ENCODE assay signal across 14 cellular contexts in the genomic region with DNA sequence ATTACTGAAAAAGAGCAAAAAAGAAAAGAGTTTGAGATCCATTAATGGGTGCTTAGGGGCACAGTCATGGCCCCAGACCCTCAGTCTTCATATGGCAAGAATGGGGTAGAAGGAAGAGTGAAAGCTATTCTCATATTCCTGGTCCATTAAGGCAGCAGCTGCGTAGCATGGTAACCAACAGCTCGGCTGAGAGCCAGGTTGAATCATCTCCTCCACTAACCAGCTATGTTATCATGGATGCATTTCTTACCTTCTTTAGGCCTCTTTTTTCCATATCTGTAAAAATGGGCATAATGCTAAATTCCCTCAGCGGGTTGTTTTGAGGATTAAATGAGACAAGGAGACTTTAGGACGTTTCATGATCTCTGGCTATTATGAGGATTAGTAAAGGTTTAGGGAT. TPM values are rescaled to one million over a fixed set of nuclear protein-coding genes. Genes with fewer than 3 reads are reported as not detected.
DNase-seq lines count a peak whose midpoint lies in the region; FAIRE-seq and TF ChIP-seq lines count a peak whose summit lies in the region.
"Had no signal": no experiment of that assay in that cellular context is flagged by ENCODE, and none has a peak within 500 bp of the region (broad histone marks: within the 10 kb centered on the region; RNA-seq: fewer than 3 reads in every experiment).

No MANE protein-coding gene starts in this region.

- H3K4me1 Mint-ChIP-seq in activated CD4-positive, alpha-beta memory T cell treated with anti-CD3 and anti-CD28 coated beads, Interleukin-2, amount 10 ng/mL, durations not matched to agents 7 days and 5 days, result peaks cover 20% of the 10 kb centered on the region

- no peak overlapping the region for H3K23ac ChIP-seq in neuronal stem cell (ENCODE audit: low read depth, low read length, poor library complexity)

- POLR2A ChIA-PET in GM10248 (lab: Yijun Ruan, JAX), result no interaction called here
- POLR2A ChIA-PET in activated CD4-positive, alpha-beta memory T cell treated with anti-CD3 and anti-CD28 coated beads, Interleukin-2, amount 10 ng/mL, durations not matched to agents 7 days and 5 days (lab: Charles Lee), result interaction anchor here (0.9 to 1.4 kb wide), 3 partner anchors 15 to 227 kb away, joined by 4 to 11 read pairs (median 8); a partner anchor contains a TSS

- H3K27me3 ChIP-seq in neuronal stem cell (ENCODE audit: control insufficient read depth in 3 of 3, insufficient read depth in 3 of 3, low read depth in 1 of 3, low read length in 3 of 3), result no peaks in the 10 kb centered on the region
- H3K27me3 ChIP-seq: colonic mucosa had no signal

- no peak overlapping the region for H3K9ac ChIP-seq in neuronal stem cell (ENCODE audit: low read depth, low read length, poor library complexity)

- no peaks in the 10 kb centered on the region for H3K36me3 ChIP-seq in neuronal stem cell (replicated peaks in 1 of 2; ENCODE audit: control insufficient read depth in 2 of 2, insufficient read depth in 2 of 2, low read length in 2 of 2)
- H3K36me3 ChIP-seq: colonic mucosa had no signal

- peaks cover 4 to 12% of the 10 kb centered on the region in 2 donors for H3K4me1 ChIP-seq in neuronal stem cell (ENCODE audit: control insufficient read depth in 2 of 2, insufficient read depth in 1 of 2, low read depth in 1 of 2, low read length in 2 of 2)
- H3K4me1 ChIP-seq: colonic mucosa had no signal

- H3K9me3 ChIP-seq in neuronal stem cell (replicated peaks in 1 of 2; ENCODE audit: control insufficient read depth in 2 of 2, insufficient read depth in 1 of 2, low read depth in 1 of 2, low read length in 2 of 2), result no peaks in the 10 kb centered on the region
- H3K9me3 ChIP-seq: colonic mucosa had no signal

- CTCF ChIA-PET in GM10248 (lab: Yijun Ruan, JAX), result interaction anchor here (0.9 to 2.9 kb wide), 7 partner anchors 9 to 334 kb away, joined by 3 to 11 read pairs (median 4); no protein-coding TSS in a partner anchor
- CTCF ChIA-PET in activated CD4-positive, alpha-beta memory T cell treated with anti-CD3 and anti-CD28 coated beads, Interleukin-2, amount 10 ng/mL, durations not matched to agents 7 days and 5 days (lab: Charles Lee), result interaction anchor here (0.6 to 2.0 kb wide), 13 partner anchors 13 to 334 kb away, joined by 3 to 7 read pairs (median 3); a partner anchor contains a TSS

- no peak overlapping the region for H2BK5ac ChIP-seq in neuronal stem cell (ENCODE audit: low read length)

- no peaks in the 10 kb centered on the region for H3K79me1 ChIP-seq in neuronal stem cell (ENCODE audit: low read depth, low read length)

- H4K91ac ChIP-seq in neuronal stem cell (ENCODE audit: low read depth, low read length, poor library complexity), result no peak overlapping the region

- H2AFZ ChIP-seq in neuronal stem cell (ENCODE audit: low read length), result no peak overlapping the region

- no peaks in the 10 kb centered on the region for H3K9me3 Mint-ChIP-seq in activated CD4-positive, alpha-beta memory T cell treated with anti-CD3 and anti-CD28 coated beads, Interleukin-2, amount 10 ng/mL, durations not matched to agents 7 days and 5 days
- H3K9me3 Mint-ChIP-seq: T-cell had no signal

- no peak for TF ChIP-seq POLR2A in H54 (IDR thresholded peaks at IDR 0.05; ENCODE audit: low read depth, low read length)

- H2BK120ac ChIP-seq in neuronal stem cell (ENCODE audit: low read depth, low read length), result no peak overlapping the region

- FAIRE-seq in RCC 7860 (lab: Jason Lieb, UNC) (no peak), H54 (lab: Jason Lieb, UNC) (no peak)

- no peaks in the 10 kb centered on the region for H3K27me3 Mint-ChIP-seq in activated CD4-positive, alpha-beta memory T cell treated with anti-CD3 and anti-CD28 coated beads, Interleukin-2, amount 10 ng/mL, durations not matched to agents 7 days and 5 days
- H3K27me3 Mint-ChIP-seq: T-cell had no signal

- no peak overlapping the region for H3K18ac ChIP-seq in neuronal stem cell (ENCODE audit: low read length)

- WGBS in neuronal stem cell (ENCODE audit: extremely low coverage in 2 of 2, insufficient read length in 2 of 2, insufficient replicate concordance in 1 of 2), 2 donors, result no CpG with 5 or more reads among the region's 4 CpGs

- H2BK15ac ChIP-seq in neuronal stem cell (ENCODE audit: low read length), result peak overlapping the region; percentile 6

- no peak overlapping the region for H2BK12ac ChIP-seq in neuronal stem cell (ENCODE audit: low read length)

- no peak overlapping the region for H3K4me2 ChIP-seq in neuronal stem cell (ENCODE audit: insufficient read depth, low read length, poor library complexity, severe bottlenecking)

- H3K14ac ChIP-seq in neuronal stem cell (ENCODE audit: low read length), result no peak overlapping the region

- DNase-seq in Daoy (ENCODE audit: low read depth), result peak; percentile 84
- DNase-seq in RCC 7860 (ENCODE audit: low spot score), result peak; percentile 30
- peak; percentile 30 for DNase-seq in choroid plexus epithelial cell (ENCODE audit: low read depth)
- no peak for DNase-seq in neuronal stem cell (ENCODE audit: low spot score)
- no peak for DNase-seq in GM10248 (ENCODE audit: extremely low spot score)
- no peak for DNase-seq in H54 (ENCODE audit: insufficient read length, low spot score)
- no peak for DNase-seq in activated CD4-positive, alpha-beta memory T cell treated with anti-CD3 and anti-CD28 coated beads, Interleukin-2, amount 10 ng/mL, durations not matched to agents 7 days and 5 days
- DNase-seq in C1 segment of cervical spinal cord (lab: John Stamatoyannopoulos, UW), result no peak
- DNase-seq: Calu3, colonic mucosa, glutamatergic neuron, NCI-H774, T-cell had no signal

- no peak overlapping the region for H3K4ac ChIP-seq in neuronal stem cell (ENCODE audit: low read length)

- H3K27ac Mint-ChIP-seq in activated CD4-positive, alpha-beta memory T cell treated with anti-CD3 and anti-CD28 coated beads, Interleukin-2, amount 10 ng/mL, durations not matched to agents 7 days and 5 days, result no peak overlapping the region

- no peak for TF ChIP-seq CTCF in choroid plexus epithelial cell (conservative IDR thresholded peaks at IDR 0.05; ENCODE audit: low read depth, low read length)
- TF ChIP-seq CTCF in GM10248 (IDR thresholded peaks at IDR 0.05; ENCODE audit: control extremely low read depth, extremely low read depth, low read depth, missing control alignments), result no peak

- H4K8ac ChIP-seq in neuronal stem cell (ENCODE audit: low read depth, low read length), result no peak overlapping the region

- H3K4me3 ChIP-seq in choroid plexus epithelial cell (ENCODE audit: low read depth, low read length), result no peak overlapping the region
- no peak overlapping the region for H3K4me3 ChIP-seq in neuronal stem cell (ENCODE audit: low read length in 2 of 2)
- H3K4me3 ChIP-seq: colonic mucosa had no signal

- no peak overlapping the region for H2AK5ac ChIP-seq in neuronal stem cell (ENCODE audit: low read depth, low read length)

- H3K36me3 Mint-ChIP-seq in activated CD4-positive, alpha-beta memory T cell treated with anti-CD3 and anti-CD28 coated beads, Interleukin-2, amount 10 ng/mL, durations not matched to agents 7 days and 5 days (ENCODE audit: low read depth), result no peaks in the 10 kb centered on the region

- no peak overlapping the region for H3K27ac ChIP-seq in neuronal stem cell (replicated peaks; ENCODE audit: low read length)
- H3K27ac ChIP-seq: colonic mucosa, VCaP had no signal

- no peak overlapping the region for H3K4me3 Mint-ChIP-seq in activated CD4-positive, alpha-beta memory T cell treated with anti-CD3 and anti-CD28 coated beads, Interleukin-2, amount 10 ng/mL, durations not matched to agents 7 days and 5 days

RNA-seq across cellular contexts. Expression of a gene that starts 15.0 kb away (rescaled TPM):
- total RNA-seq in Daoy (2014; rRNA removed; shearing (Covaris generic)), result 287 and 323 TPM in 2 replicates
- 110 TPM for polyA plus RNA-seq in neuronal stem cell (2013, experiment 1 of 2)
- polyA plus RNA-seq in neuronal stem cell (2013, experiment 2 of 2), result 109 TPM
- total RNA-seq in activated CD4-positive, alpha-beta memory T cell treated with anti-CD3 and anti-CD28 coated beads, Interleukin-2, amount 10 ng/mL, durations not matched to agents 7 days and 5 days, result 100 to 1,000 TPM; 193 to 195 TPM

RNA-seq across cellular contexts. Expression of a gene that starts 50.6 kb away (rescaled TPM):
- 0.97 and 1.0 TPM in 2 replicates for total RNA-seq in Daoy (2014; rRNA removed; shearing (Covaris generic))
- 40.0 TPM for polyA plus RNA-seq in neuronal stem cell (2013, experiment 1 of 2)
- 41.0 TPM for polyA plus RNA-seq in neuronal stem cell (2013, experiment 2 of 2)
- total RNA-seq in activated CD4-positive, alpha-beta memory T cell treated with anti-CD3 and anti-CD28 coated beads, Interleukin-2, amount 10 ng/mL, durations not matched to agents 7 days and 5 days, result 1 to 10 TPM; 2.0 to 2.2 TPM

Comparison
In these comparisons a context has a peak if more than half of its experiments do, and no peak if none do; other contexts are left out.
1. DNase-seq: peak in Daoy (single experiment), RCC 7860 (single experiment) and choroid plexus epithelial cell (single experiment); none in neuronal stem cell (single experiment), GM10248 (single experiment), H54 (single experiment), activated CD4-positive, alpha-beta memory T cell treated with anti-CD3 and anti-CD28 coated beads, Interleukin-2, amount 10 ng/mL, durations not matched to agents 7 days and 5 days (single experiment) and C1 segment of cervical spinal cord (0 of 14).